In genomic region chr7:45888993-45889366, GRCh38 we compare ENCODE assay signal across 13 cellular contexts. TPM values are rescaled to one million over a fixed set of nuclear protein-coding genes. Genes with fewer than 3 reads are reported as not detected.
DNase-seq lines count a peak whose midpoint lies in the region; ATAC-seq, FAIRE-seq and TF ChIP-seq lines count a peak whose summit lies in the region.
"Had no signal": no experiment of that assay in that cellular context is flagged by ENCODE, and none has a peak within 500 bp of the region (broad histone marks: within the 10 kb centered on the region; RNA-seq: fewer than 3 reads in every experiment).

No MANE protein-coding gene starts in this region.

- H3K9me3 ChIP-seq in ES-I3 (ENCODE audit: control insufficient read depth, insufficient read depth, low read length) (no peaks in the 10 kb centered on the region), WERI-Rb-1 (ENCODE audit: severe bottlenecking) (no peaks in the 10 kb centered on the region), psoas muscle (no peaks in the 10 kb centered on the region), BE2C (no peaks in the 10 kb centered on the region), thyroid gland (no peaks in the 10 kb centered on the region)

- no peak for DNase-seq in WERI-Rb-1
- no peak for DNase-seq in psoas muscle
- DNase-seq in BE2C: no peak
- no peak for DNase-seq in DMS53 treated with DMSO at 0.1 percent for 48 hours (lab: John Stamatoyannopoulos, UW; ENCODE audit: unreplicated experiment)
- DNase-seq in GM12892 (ENCODE audit: insufficient read length): no peak
- no peak for DNase-seq in thyroid gland
- DNase-seq: activated naive CD4-positive, alpha-beta T cell treated with Interleukin-2 at 50 U/mL for 16 hours; effector memory CD4-positive, alpha-beta T cell; SHP77 treated with DMSO at 0.1 percent for 48 hours had no signal

- peak overlapping the region; percentile 65; the same call in 1 of the 2 replicates for H3K9ac ChIP-seq in ES-I3 (ENCODE audit: low read depth, low read length)

- peak overlapping the region; percentile 40 for H3K4me3 ChIP-seq in WERI-Rb-1 (ENCODE audit: low read depth, low read length)
- peak overlapping the region; percentile 42 for H3K4me3 ChIP-seq in iPS-11a (ENCODE audit: low read depth, low read length)
- peak overlapping the region; percentile 34 for H3K4me3 ChIP-seq in psoas muscle
- no peak overlapping the region for H3K4me3 ChIP-seq in BE2C (ENCODE audit: low read depth, low read length)
- H3K4me3 ChIP-seq in thyroid gland (replicated peaks in 1 of 3): no peak overlapping the region
- H3K4me3 ChIP-seq: K562 had no signal

- no peak for TF ChIP-seq CTCF in WERI-Rb-1 (IDR thresholded peaks at IDR 0.05; ENCODE audit: low read depth, low read length)
- no peak for TF ChIP-seq CTCF in psoas muscle (IDR thresholded peaks at IDR 0.05)
- TF ChIP-seq CTCF in BE2C (IDR thresholded peaks at IDR 0.05; ENCODE audit: low read depth, low read length): no peak
- TF ChIP-seq CTCF in thyroid gland (IDR thresholded peaks at IDR 0.05): no peak

- no peak overlapping the region for H3K27ac ChIP-seq in WERI-Rb-1
- H3K27ac ChIP-seq in psoas muscle: no peak overlapping the region
- H3K27ac ChIP-seq in thyroid gland: no peak overlapping the region

- FAIRE-seq in GM12892 (lab: Jason Lieb, UNC): no peak
- FAIRE-seq: K562 had no signal

- no peak for ATAC-seq in psoas muscle
- ATAC-seq: K562 had no signal

- no peak for TF ChIP-seq POLR2A in GM12892 (IDR thresholded peaks at IDR 0.05; ENCODE audit: low read depth, low read length)
- no peak for TF ChIP-seq POLR2A in thyroid gland (IDR thresholded peaks at IDR 0.05)

- intact Hi-C loops in psoas muscle (cut with DNase I) (no loop called here), thyroid gland (cut with DNase I) (no loop called here)

- H3K27me3 ChIP-seq in WERI-Rb-1 (ENCODE audit: insufficient read depth, low read depth, severe bottlenecking): peaks cover 46% of the 10 kb centered on the region
- H3K27me3 ChIP-seq in psoas muscle (ENCODE audit: insufficient read depth in 3 of 3, low read length in 2 of 3): peaks cover 0 to 40% (median 10%) of the 10 kb centered on the region in 3 donors
- H3K27me3 ChIP-seq in BE2C: peaks cover 41% of the 10 kb centered on the region
- H3K27me3 ChIP-seq in thyroid gland: peaks cover 11% of the 10 kb centered on the region

- H3K4me1 ChIP-seq in ES-I3 (ENCODE audit: insufficient read depth, low read length) (no peaks in the 10 kb centered on the region), psoas muscle (no peaks in the 10 kb centered on the region), BE2C (no peaks in the 10 kb centered on the region), thyroid gland (peaks cover 0 to 10% of the 10 kb centered on the region in 2 donors)

- 22 to 36% (median 26%) methylated on average over 12 to 14 of the region's 14 CpGs for WGBS in psoas muscle, 3 donors
- WGBS in thyroid gland, 2 donors: 22 to 45% methylated on average over 8 to 9 of the region's 14 CpGs

- no peaks in the 10 kb centered on the region; the same call in 1 of the 2 replicates for H3K36me3 ChIP-seq in ES-I3 (ENCODE audit: insufficient read depth, low read length)
- H3K36me3 ChIP-seq in WERI-Rb-1: no peaks in the 10 kb centered on the region
- no peaks in the 10 kb centered on the region for H3K36me3 ChIP-seq in psoas muscle (ENCODE audit: insufficient read depth in 1 of 2, low read depth in 1 of 2)
- H3K36me3 ChIP-seq in BE2C: no peaks in the 10 kb centered on the region
- no peaks in the 10 kb centered on the region for H3K36me3 ChIP-seq in thyroid gland

RNA-seq across cellular contexts. Expression of gene IGFBP1, which starts 0.7 kb away (rescaled TPM):
- not detected for total RNA-seq in psoas muscle
- polyA plus RNA-seq in psoas muscle: not detected
- polyA plus RNA-seq in BE2C (2012; ENCODE audit: insufficient read depth, insufficient read length, low read depth): not detected
- polyA plus RNA-seq in GM12892 (2012; ENCODE audit: missing spikeins): not detected
- total RNA-seq in thyroid gland: not detected
- total RNA-seq: K562 had no signal
- polyA plus RNA-seq: K562 had no signal

RNA-seq across cellular contexts. Expression of gene CCDC201, which starts 16.1 kb away (rescaled TPM):
- total RNA-seq in psoas muscle (not detected), thyroid gland (not detected)
- not detected for polyA plus RNA-seq in psoas muscle
- not detected for polyA plus RNA-seq in BE2C (2012; ENCODE audit: insufficient read depth, insufficient read length, low read depth)
- not detected for polyA plus RNA-seq in GM12892 (2012; ENCODE audit: missing spikeins)
- total RNA-seq: K562, renal cortical epithelial cell had no signal
- polyA plus RNA-seq: K562 had no signal

RNA-seq across cellular contexts. Expression of gene IGFBP3, which starts 32.1 kb away (rescaled TPM):
- total RNA-seq in psoas muscle (10 to 100 TPM; 13.9 to 62.6 (median 38.7) TPM), thyroid gland (10 to 100 TPM; 37.9 to 95.1 (median 58.7) TPM)
- 100 to 1,000 TPM in 1 of 3 donors, 10 to 100 TPM in 2; 19.8 to 114 (median 26.4) TPM for polyA plus RNA-seq in psoas muscle
- 1.5 TPM for polyA plus RNA-seq in BE2C (2012; ENCODE audit: insufficient read depth, insufficient read length, low read depth)
- 0.28 TPM for polyA plus RNA-seq in GM12892 (2012; ENCODE audit: missing spikeins)

Comparison
In these comparisons a context has a peak if more than half of its experiments do, and no peak if none do; other contexts are left out.
1. H3K4me3 ChIP-seq: peak in WERI-Rb-1 (single experiment), iPS-11a (single experiment) and psoas muscle (single experiment); none in BE2C (single experiment) and thyroid gland (0 of 3).